In genomic region chr2:47070920-47071824, GRCh38 we compare ENCODE assay signal across 1 cellular context.
A peak's percentile ranks its signal among the peaks of the same experiment; 100 is the strongest.
TF ChIP-seq lines count a peak whose summit lies in the region.

No MANE protein-coding gene starts in this region.

TF ChIP-seq in HepG2, 621 proteins besides CTCF, POLR2A, EP300 and RAD21 (continued from another document and continues in another):
- TF ChIP-seq ZNF609 (CRISPR knock-in tag; IDR thresholded peaks at IDR 0.05; ENCODE audit: borderline replicate concordance) (peak; percentile 59; the same call in 1 of the 2 replicates), CHD4 (IDR thresholded peaks at IDR 0.05; ENCODE audit: borderline replicate concordance, low read length) (peak; percentile 97), MZF1 (CRISPR knock-in tag; IDR thresholded peaks at IDR 0.05; ENCODE audit: borderline replicate concordance) (no peak), ZNF484 (CRISPR knock-in tag; IDR thresholded peaks at IDR 0.05; ENCODE audit: borderline replicate concordance, low read depth) (no peak), ZHX2 (IDR thresholded peaks at IDR 0.05; ENCODE audit: low read depth) (peak; percentile 44; the same call in 1 of the 2 replicates), ZHX2 (CRISPR knock-in tag; IDR thresholded peaks at IDR 0.05; ENCODE audit: borderline replicate concordance) (no peak), NFKBIZ (CRISPR knock-in tag; IDR thresholded peaks at IDR 0.05) (peak; percentile 75; the same call in 1 of the 2 replicates), KLF9 (CRISPR knock-in tag; IDR thresholded peaks at IDR 0.05; ENCODE audit: low read depth) (no peak), ZNF20 (CRISPR knock-in tag; IDR thresholded peaks at IDR 0.05) (no peak; the same call in 1 of the 2 replicates), TCF7 (IDR thresholded peaks at IDR 0.05; ENCODE audit: low read depth) (peak; percentile 19; the same call in 1 of the 2 replicates), SCMH1 (CRISPR knock-in tag; IDR thresholded peaks at IDR 0.05; ENCODE audit: borderline replicate concordance) (no peak), NFYB (CRISPR knock-in tag; IDR thresholded peaks at IDR 0.05) (0 out of 2 replicates have a peak, but pooled peaks have one; percentile 6), ZNF101 (CRISPR knock-in tag; IDR thresholded peaks at IDR 0.05; ENCODE audit: borderline replicate concordance, low read depth) (0 out of 2 replicates have a peak, but pooled peaks have one; percentile 17), GATA4 (IDR thresholded peaks at IDR 0.05; ENCODE audit: borderline replicate concordance, low read depth) (peak; percentile 49; the same call in 1 of the 2 replicates), ZBTB38 (CRISPR knock-in tag; IDR thresholded peaks at IDR 0.05) (no peak; the same call in 1 of the 2 replicates), MEF2D (CRISPR knock-in tag; IDR thresholded peaks at IDR 0.05) (peak; percentile 59; the same call in 1 of the 2 replicates), RBFOX2 (IDR thresholded peaks at IDR 0.05; ENCODE audit: low read depth, low read length) (0 out of 2 replicates have a peak, but pooled peaks have one; percentile 18), PHF5A (CRISPR knock-in tag; IDR thresholded peaks at IDR 0.05; ENCODE audit: low read depth, unreplicated experiment) (no peak), ZFAT (CRISPR knock-in tag; conservative IDR thresholded peaks at IDR 0.05) (no peak), ARID3A (IDR thresholded peaks at IDR 0.05; ENCODE audit: low read depth, low read length) (no peak; the same call in 1 of the 2 replicates), ZBTB7A (CRISPR knock-in tag; IDR thresholded peaks at IDR 0.05) (peak; percentile 63; the same call in 1 of the 2 replicates), MAFK (conservative IDR thresholded peaks at IDR 0.05 in 1 of 2, IDR thresholded peaks at IDR 0.05 in 1 of 2; ENCODE audit: low read length in 2 of 2) (no peak), CREB1 (IDR thresholded peaks at IDR 0.05) (no peak), CREB1 (CRISPR knock-in tag; IDR thresholded peaks at IDR 0.05) (no peak), CCAR2 (optimal IDR thresholded peaks at IDR 0.05; ENCODE audit: low read depth, low read length) (no peak), RARG (CRISPR knock-in tag; IDR thresholded peaks at IDR 0.05; ENCODE audit: low read depth) (no peak), CREBL2 (CRISPR knock-in tag; IDR thresholded peaks at IDR 0.05; ENCODE audit: borderline replicate concordance) (peak; percentile 55; the same call in 1 of the 2 replicates), BRD4 (CRISPR knock-in tag; IDR thresholded peaks at IDR 0.05) (no peak; the same call in 1 of the 2 replicates), TCF12 (IDR thresholded peaks at IDR 0.05) (no peak), TCF12 (CRISPR knock-in tag; IDR thresholded peaks at IDR 0.05) (no peak), NR2C2 (CRISPR knock-in tag; IDR thresholded peaks at IDR 0.05; ENCODE audit: borderline replicate concordance) (peak; percentile 86), ATF6 (CRISPR knock-in tag; conservative IDR thresholded peaks at IDR 0.05) (no peak), NR1H2 (CRISPR knock-in tag; IDR thresholded peaks at IDR 0.05; ENCODE audit: borderline replicate concordance, low read depth) (no peak), PHB2 (IDR thresholded peaks at IDR 0.05; ENCODE audit: partially characterized antibody) (no peak), ZNF879 (CRISPR knock-in tag; IDR thresholded peaks at IDR 0.05) (0 out of 2 replicates have a peak, but pooled peaks have one; percentile 52), TBP (CRISPR knock-in tag; IDR thresholded peaks at IDR 0.05) (no peak), SP140L (CRISPR knock-in tag; IDR thresholded peaks at IDR 0.05; ENCODE audit: borderline replicate concordance) (no peak), RNF2 (conservative IDR thresholded peaks at IDR 0.05; ENCODE audit: low read depth) (no peak), ZNF563 (CRISPR knock-in tag; IDR thresholded peaks at IDR 0.05) (no peak), SALL1 (CRISPR knock-in tag; IDR thresholded peaks at IDR 0.05) (peak; percentile 18), KDM4B (CRISPR knock-in tag; IDR thresholded peaks at IDR 0.05) (no peak), MAFF (IDR thresholded peaks at IDR 0.05; ENCODE audit: low read depth, low read length) (no peak), FOXO1 (CRISPR knock-in tag; IDR thresholded peaks at IDR 0.05) (peak; percentile 57), PLSCR1 (CRISPR knock-in tag; IDR thresholded peaks at IDR 0.05; ENCODE audit: borderline replicate concordance) (no peak), HMGXB3 (CRISPR knock-in tag; IDR thresholded peaks at IDR 0.05; ENCODE audit: borderline replicate concordance) (0 out of 2 replicates have a peak, but pooled peaks have one; percentile 38), ZNF441 (CRISPR knock-in tag; IDR thresholded peaks at IDR 0.05; ENCODE audit: borderline replicate concordance) (no peak)
